Comparison of ENCODE assay signal across 29 cellular contexts in genomic region chr13:59490651-59491050, GRCh38.
"Had no signal": no experiment of that assay in that cellular context is flagged by ENCODE, and none has a peak within 500 bp of the region (broad histone marks: within the 10 kb centered on the region; RNA-seq: fewer than 3 reads in every experiment).

No MANE protein-coding gene starts in this region.

- H3K4me3 ChIP-seq: ascending aorta, breast epithelium, colonic mucosa, esophagus muscularis mucosa, gastrocnemius medialis had no signal

- H3K27me3 Mint-ChIP-seq: activated naive CD4-positive, alpha-beta T cell treated with anti-CD3 and anti-CD28 coated beads, Interleukin-2, amount 10 ng/mL, durations not matched to agents 7 days and 5 days; activated naive CD8-positive, alpha-beta T cell treated with anti-CD3 and anti-CD28 coated beads, Interleukin-2, amount 10 ng/mL, durations not matched to agents 7 days and 5 days; activated T-cell treated with anti-CD3 and anti-CD28 coated beads, Interleukin-2, amount 50 U/mL, for 24 hours; brain had no signal

- H3K4me1 Mint-ChIP-seq: activated CD4-positive, alpha-beta memory T cell treated with anti-CD3 and anti-CD28 coated beads, Interleukin-2, amount 10 ng/mL, durations not matched to agents 7 days and 5 days; central memory CD8-positive, alpha-beta T cell had no signal

- DNase-seq: activated CD4-positive, alpha-beta memory T cell treated with anti-CD3 and anti-CD28 coated beads, Interleukin-2, amount 10 ng/mL, durations not matched to agents 7 days and 5 days; activated CD4-positive, alpha-beta T cell treated with anti-CD3 and anti-CD28 coated beads for 1 hour; activated CD4-positive, alpha-beta T cell treated with anti-CD3 and anti-CD28 coated beads for 4 hours; activated CD4-positive, alpha-beta T cell treated with anti-CD3 and anti-CD28 coated beads, Interleukin-2, amount 10 ng/mL, durations not matched to agents 7 days and 5 days; activated CD4-positive, alpha-beta T cell treated with anti-CD3 and anti-CD28 coated beads, Interleukin-2, amount 50 U/mL, for 4 hours; activated CD8-positive, alpha-beta memory T cell treated with anti-CD3 and anti-CD28 coated beads, Interleukin-2, amount 50 U/mL, for 48 hours; activated gamma-delta T cell; activated naive CD4-positive, alpha-beta T cell; activated naive CD4-positive, alpha-beta T cell treated with anti-CD3 and anti-CD28 coated beads, Interleukin-2, amount 10 ng/mL, durations not matched to agents 7 days and 5 days; activated naive CD8-positive, alpha-beta T cell treated with anti-CD3 and anti-CD28 coated beads, Interleukin-2, amount 10 ng/mL, durations not matched to agents 7 days and 5 days; activated T-cell treated with anti-CD3 and anti-CD28 coated beads for 4 hours; activated T-cell treated with anti-CD3 and anti-CD28 coated beads, Interleukin-2, amount 50 U/mL, for 24 hours; activated T-cell treated with anti-CD3 and anti-CD28 coated beads, Interleukin-2, amount 50 U/mL, for 72 hours; colonic mucosa; effector CD8-positive, alpha-beta T cell; gastrocnemius medialis; glutamatergic neuron; T-helper 2 cell had no signal

- H3K4me3 Mint-ChIP-seq: activated CD4-positive, alpha-beta memory T cell treated with anti-CD3 and anti-CD28 coated beads, Interleukin-2, amount 10 ng/mL, durations not matched to agents 7 days and 5 days; activated CD4-positive, alpha-beta T cell treated with anti-CD3 and anti-CD28 coated beads, Interleukin-2, amount 10 ng/mL, durations not matched to agents 7 days and 5 days; activated naive CD4-positive, alpha-beta T cell treated with anti-CD3 and anti-CD28 coated beads, Interleukin-2, amount 10 ng/mL, durations not matched to agents 7 days and 5 days; activated naive CD8-positive, alpha-beta T cell treated with anti-CD3 and anti-CD28 coated beads, Interleukin-2, amount 10 ng/mL, durations not matched to agents 7 days and 5 days; activated T-cell treated with anti-CD3 and anti-CD28 coated beads, Interleukin-2, amount 50 U/mL, for 24 hours; activated T-cell treated with anti-CD3 and anti-CD28 coated beads, Interleukin-2, amount 50 U/mL, for 72 hours; brain; central memory CD8-positive, alpha-beta T cell; WTC11 had no signal

- ATAC-seq: activated naive CD4-positive, alpha-beta T cell treated with anti-CD3 and anti-CD28 coated beads, Interleukin-2, amount 50 U/mL, for 72 hours; activated T-cell treated with anti-CD3 and anti-CD28 coated beads, Interleukin-2, amount 50 U/mL, for 72 hours; foreskin keratinocyte; gastrocnemius medialis; WTC11 had no signal

- H3K36me3 Mint-ChIP-seq: activated naive CD4-positive, alpha-beta T cell treated with anti-CD3 and anti-CD28 coated beads, Interleukin-2, amount 10 ng/mL, durations not matched to agents 7 days and 5 days; activated naive CD4-positive, alpha-beta T cell treated with anti-CD3 and anti-CD28 coated beads, Interleukin-2, amount 50 U/mL, for 72 hours; activated naive CD8-positive, alpha-beta T cell treated with anti-CD3 and anti-CD28 coated beads, Interleukin-2, amount 10 ng/mL, durations not matched to agents 7 days and 5 days; brain had no signal

- FAIRE-seq: endometrium, endothelial cell of umbilical vein, TTC549 had no signal

- H3K9me3 Mint-ChIP-seq: activated CD4-positive, alpha-beta memory T cell treated with anti-CD3 and anti-CD28 coated beads, Interleukin-2, amount 10 ng/mL, durations not matched to agents 7 days and 5 days; activated CD4-positive, alpha-beta T cell treated with anti-CD3 and anti-CD28 coated beads, Interleukin-2, amount 10 ng/mL, durations not matched to agents 7 days and 5 days; activated naive CD4-positive, alpha-beta T cell treated with anti-CD3 and anti-CD28 coated beads, Interleukin-2, amount 10 ng/mL, durations not matched to agents 7 days and 5 days; activated naive CD4-positive, alpha-beta T cell treated with anti-CD3 and anti-CD28 coated beads, Interleukin-2, amount 50 U/mL, for 72 hours; activated T-cell treated with anti-CD3 and anti-CD28 coated beads, Interleukin-2, amount 50 U/mL, for 24 hours; activated T-cell treated with anti-CD3 and anti-CD28 coated beads, Interleukin-2, amount 50 U/mL, for 72 hours; central memory CD8-positive, alpha-beta T cell had no signal

- H3K27ac Mint-ChIP-seq: activated CD4-positive, alpha-beta memory T cell treated with anti-CD3 and anti-CD28 coated beads, Interleukin-2, amount 10 ng/mL, durations not matched to agents 7 days and 5 days; activated CD4-positive, alpha-beta T cell treated with anti-CD3 and anti-CD28 coated beads, Interleukin-2, amount 10 ng/mL, durations not matched to agents 7 days and 5 days; activated naive CD4-positive, alpha-beta T cell treated with anti-CD3 and anti-CD28 coated beads, Interleukin-2, amount 10 ng/mL, durations not matched to agents 7 days and 5 days; activated naive CD4-positive, alpha-beta T cell treated with anti-CD3 and anti-CD28 coated beads, Interleukin-2, amount 50 U/mL, for 72 hours; activated naive CD8-positive, alpha-beta T cell treated with anti-CD3 and anti-CD28 coated beads, Interleukin-2, amount 10 ng/mL, durations not matched to agents 7 days and 5 days; activated T-cell treated with anti-CD3 and anti-CD28 coated beads, Interleukin-2, amount 50 U/mL, for 24 hours; activated T-cell treated with anti-CD3 and anti-CD28 coated beads, Interleukin-2, amount 50 U/mL, for 72 hours; brain; WTC11 had no signal
